ENCODE assay signal across 1 cellular context in genomic region chr3:169354774-169355501, GRCh38.
TF ChIP-seq lines count a peak whose summit lies in the region.

No MANE protein-coding gene starts in this region.

TF ChIP-seq in HEK293, 187 proteins besides CTCF, POLR2A, EP300 and RAD21 (continued from another document and continues in another):
- TF ChIP-seq PRDM6 (tag by site-specific recombination; IDR thresholded peaks at IDR 0.05) (peak; percentile 93), ZBTB20 (tag by site-specific recombination; IDR thresholded peaks at IDR 0.05) (no peak), ZSCAN4 (tag by site-specific recombination; IDR thresholded peaks at IDR 0.05) (no peak), OSR2 (tag by site-specific recombination; IDR thresholded peaks at IDR 0.05) (peak; percentile 67), ZNF776 (tag by site-specific recombination; IDR thresholded peaks at IDR 0.05; ENCODE audit: borderline replicate concordance) (no peak), HIC1 (tag by site-specific recombination; IDR thresholded peaks at IDR 0.05) (peak; percentile 60; the same call in 1 of the 2 replicates), ZNF140 (tag by site-specific recombination; IDR thresholded peaks at IDR 0.05) (no peak), KLF8 (tag by site-specific recombination; IDR thresholded peaks at IDR 0.05) (no peak), ZSCAN16 (tag by site-specific recombination; IDR thresholded peaks at IDR 0.05) (no peak), ZXDB (tag by site-specific recombination; IDR thresholded peaks at IDR 0.05) (peak; percentile 66), IKZF3 (tag by site-specific recombination; IDR thresholded peaks at IDR 0.05) (peak; percentile 85), REST (tag by site-specific recombination; IDR thresholded peaks at IDR 0.05) (no peak), ZNF398 (tag by site-specific recombination; IDR thresholded peaks at IDR 0.05) (no peak), SETDB1 (IDR thresholded peaks at IDR 0.05; ENCODE audit: insufficient read length, low read length) (no peak), ELK4 (IDR thresholded peaks at IDR 0.05; ENCODE audit: borderline replicate concordance, low read depth, low read length) (no peak), ZEB2 (tag by site-specific recombination; IDR thresholded peaks at IDR 0.05) (peak; percentile 59; the same call in 1 of the 2 replicates), ZNF146 (tag by site-specific recombination; IDR thresholded peaks at IDR 0.05) (no peak), SP3 (tag by site-specific recombination; IDR thresholded peaks at IDR 0.05) (no peak), ZSCAN30 (tag by site-specific recombination; IDR thresholded peaks at IDR 0.05) (peak; percentile 87), ZBTB48 (tag by site-specific recombination; IDR thresholded peaks at IDR 0.05) (peak; percentile 39; the same call in 1 of the 2 replicates), TSHZ1 (tag by site-specific recombination; IDR thresholded peaks at IDR 0.05; ENCODE audit: borderline replicate concordance) (0 out of 2 replicates have a peak, but pooled peaks have one; percentile 11), TRIM28 (IDR thresholded peaks at IDR 0.05; ENCODE audit: borderline replicate concordance, low read length) (peak; percentile 71; the same call in 1 of the 2 replicates), ZNF112 (tag by site-specific recombination; IDR thresholded peaks at IDR 0.05) (no peak), WT1 (tag by site-specific recombination; IDR thresholded peaks at IDR 0.05) (peak; percentile 60), ZNF792 (tag by site-specific recombination; IDR thresholded peaks at IDR 0.05) (no peak), ZNF239 (tag by site-specific recombination; IDR thresholded peaks at IDR 0.05) (no peak), ZNF645 (tag by site-specific recombination; IDR thresholded peaks at IDR 0.05) (no peak), EGR2 (tag by site-specific recombination; IDR thresholded peaks at IDR 0.05; ENCODE audit: low read depth) (no peak), PATZ1 (tag by site-specific recombination; IDR thresholded peaks at IDR 0.05) (peak; percentile 32; the same call in 1 of the 2 replicates), ZNF169 (tag by site-specific recombination; IDR thresholded peaks at IDR 0.05) (no peak), ZNF354C (tag by site-specific recombination; IDR thresholded peaks at IDR 0.05; ENCODE audit: borderline replicate concordance, low read depth) (no peak), ZNF335 (tag by site-specific recombination; conservative IDR thresholded peaks at IDR 0.05) (peak; percentile 57), ZNF639 (tag by site-specific recombination; IDR thresholded peaks at IDR 0.05) (peak; percentile 39; the same call in 1 of the 2 replicates), ZNF561 (tag by site-specific recombination; IDR thresholded peaks at IDR 0.05; ENCODE audit: borderline replicate concordance) (0 out of 2 replicates have a peak, but pooled peaks have one; percentile 69), PBX3 (CRISPR knock-in tag; IDR thresholded peaks at IDR 0.05) (no peak)
